Comparison of ENCODE assay signal across 1 cellular context in the genomic region with DNA sequence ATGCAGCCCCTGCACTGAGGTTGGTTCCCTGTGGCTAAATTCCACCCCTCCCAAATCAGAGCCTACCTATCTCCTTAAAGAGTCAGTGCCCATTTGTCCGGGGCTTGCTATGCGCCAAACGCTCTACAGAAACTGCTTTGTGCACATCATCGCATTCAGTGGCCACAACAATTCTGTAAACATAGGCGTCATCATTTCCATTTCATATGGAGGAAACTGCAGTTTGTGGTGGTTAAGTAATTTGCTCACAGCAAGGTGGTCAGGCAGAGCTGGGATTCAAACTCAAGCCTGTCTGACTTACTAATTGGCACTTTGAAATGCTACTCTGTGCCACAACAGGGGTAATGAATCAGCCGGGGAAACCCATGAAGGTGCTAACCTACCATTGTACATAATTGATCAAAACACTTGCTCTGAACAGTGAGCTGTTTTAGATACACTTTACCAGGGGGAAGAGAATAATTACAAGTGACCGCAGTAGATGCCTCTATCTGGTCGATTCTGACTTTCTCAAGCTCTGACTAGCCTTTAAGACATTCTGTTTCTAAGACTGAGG.
TF ChIP-seq lines count a peak whose summit lies in the region.

No MANE protein-coding gene starts in this region.

TF ChIP-seq in H1, 55 proteins besides CTCF, POLR2A, EP300 and RAD21:
- TF ChIP-seq CTBP2 (IDR thresholded peaks at IDR 0.05; ENCODE audit: borderline replicate concordance, insufficient read depth, insufficient read length, low read length) (no peak), USF2 (IDR thresholded peaks at IDR 0.05; ENCODE audit: low read length) (no peak), SIRT6 (IDR thresholded peaks at IDR 0.05; ENCODE audit: low read length) (no peak), KDM5A (IDR thresholded peaks at IDR 0.05; ENCODE audit: low read length) (no peak), SAP30 (IDR thresholded peaks at IDR 0.05; ENCODE audit: insufficient read depth, insufficient replicate concordance, low read length) (no peak), KDM1A (IDR thresholded peaks at IDR 0.05; ENCODE audit: borderline replicate concordance, low read length) (no peak), EZH2 (IDR thresholded peaks at IDR 0.05; ENCODE audit: low read depth, low read length, severe bottlenecking) (no peak), RNF2 (IDR thresholded peaks at IDR 0.05; ENCODE audit: borderline replicate concordance, low read depth, low read length, missing control alignments, poor library complexity, severe bottlenecking) (no peak), BACH1 (IDR thresholded peaks at IDR 0.05; ENCODE audit: low read length) (no peak), YY1 (IDR thresholded peaks at IDR 0.05; ENCODE audit: low read depth, low read length) (no peak), CREB1 (IDR thresholded peaks at IDR 0.05) (no peak)
- TF ChIP-seq, protein P1, sequence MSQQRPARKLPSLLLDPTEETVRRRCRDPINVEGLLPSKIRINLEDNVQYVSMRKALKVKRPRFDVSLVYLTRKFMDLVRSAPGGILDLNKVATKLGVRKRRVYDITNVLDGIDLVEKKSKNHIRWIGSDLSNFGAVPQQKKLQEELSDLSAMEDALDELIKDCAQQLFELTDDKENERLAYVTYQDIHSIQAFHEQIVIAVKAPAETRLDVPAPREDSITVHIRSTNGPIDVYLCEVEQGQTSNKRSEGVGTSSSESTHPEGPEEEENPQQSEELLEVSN (IDR thresholded peaks at IDR 0.05) = no peak
